Comparison of ENCODE assay signal across 22 cellular contexts in the genomic region with DNA sequence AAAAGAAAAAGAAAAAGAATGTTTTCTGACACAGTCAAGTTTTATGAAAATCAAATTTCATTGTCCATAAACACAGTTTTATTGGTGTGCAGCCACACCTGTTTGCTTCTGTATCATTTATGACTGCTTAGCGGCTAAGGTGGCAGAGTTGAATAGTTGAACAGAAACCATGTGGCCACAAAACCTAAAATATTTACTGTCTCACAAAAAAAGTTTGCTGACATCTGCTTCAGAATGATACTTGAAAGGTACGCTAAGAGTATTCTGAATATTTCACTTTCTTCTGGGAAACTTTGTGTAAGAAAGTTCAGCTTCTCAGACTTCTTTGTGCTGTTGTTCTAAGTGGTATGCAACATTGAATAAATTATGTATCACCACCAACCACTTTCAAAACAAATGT.
A peak's percentile ranks its signal among the peaks of the same experiment; 100 is the strongest.
DNase-seq lines count a peak whose midpoint lies in the region; ATAC-seq and TF ChIP-seq lines count a peak whose summit lies in the region.
"Had no signal": no experiment of that assay in that cellular context is flagged by ENCODE, and none has a peak within 500 bp of the region (broad histone marks: within the 10 kb centered on the region; RNA-seq: fewer than 3 reads in every experiment).

No MANE protein-coding gene starts in this region.

- H3K27ac ChIP-seq in coronary artery, result no peak overlapping the region
- H3K27ac ChIP-seq: brain microvascular endothelial cell, skin epidermis, thyroid gland had no signal

- ATAC-seq in GM18858 (IDR thresholded peaks at IDR 0.05; ENCODE audit: unreplicated experiment) (peak; percentile 72), GM21528 (IDR thresholded peaks at IDR 0.05; ENCODE audit: low FRiP score, unreplicated experiment) (peak; percentile 74), HG02938 (IDR thresholded peaks at IDR 0.05; ENCODE audit: unreplicated experiment) (peak; percentile 60), HG03196 (IDR thresholded peaks at IDR 0.05; ENCODE audit: unreplicated experiment) (no peak)
- ATAC-seq: activated naive CD8-positive, alpha-beta T cell treated with anti-CD3 and anti-CD28 coated beads, Interleukin-2, amount 50 U/mL, for 24 hours; HCT116; Right ventricle myocardium inferior; stimulated activated naive CD8-positive, alpha-beta T cell treated with anti-CD3 and anti-CD28 coated beads, Interleukin-15, Interleukin-2, amounts not matched to agents 100 U/mL and 50 U/mL, for 24 hours had no signal

- no peak for TF ChIP-seq CTCF in coronary artery (IDR thresholded peaks at IDR 0.05)

- H3K4me3 ChIP-seq in coronary artery, result no peak overlapping the region
- H3K4me3 ChIP-seq: skin epidermis, thyroid gland had no signal

- peak; percentile 67 for DNase-seq in RPMI8226
- DNase-seq in activated naive CD4-positive, alpha-beta T cell (lab: John Stamatoyannopoulos, UW), result no peak
- no peak for DNase-seq in NCI-H146 (lab: John Stamatoyannopoulos, UW)
- no peak for DNase-seq in coronary artery (ENCODE audit: low spot score)
- DNase-seq: activated CD4-positive, alpha-beta T cell treated with anti-CD3 and anti-CD28 coated beads, Interleukin-2, amount 10 ng/mL, durations not matched to agents 7 days and 5 days; activated naive CD8-positive, alpha-beta T cell treated with anti-CD3 and anti-CD28 coated beads, Interleukin-2, amount 50 U/mL, for 24 hours; brain microvascular endothelial cell; CD4-positive, CD25-positive, alpha-beta regulatory T cell; GDM1; mammary epithelial cell; NCI-H1105 treated with DMSO at 0.1 percent for 48 hours; NCI-H526 treated with DMSO at 0.1 percent for 48 hours; nucleus accumbens; stimulated activated naive CD8-positive, alpha-beta T cell treated with anti-CD3 and anti-CD28 coated beads, Interleukin-15, Interleukin-2, amounts not matched to agents 100 U/mL and 50 U/mL, for 24 hours; thyroid gland had no signal
